Comparison of ENCODE assay signal across 7 cellular contexts in the genomic region with DNA sequence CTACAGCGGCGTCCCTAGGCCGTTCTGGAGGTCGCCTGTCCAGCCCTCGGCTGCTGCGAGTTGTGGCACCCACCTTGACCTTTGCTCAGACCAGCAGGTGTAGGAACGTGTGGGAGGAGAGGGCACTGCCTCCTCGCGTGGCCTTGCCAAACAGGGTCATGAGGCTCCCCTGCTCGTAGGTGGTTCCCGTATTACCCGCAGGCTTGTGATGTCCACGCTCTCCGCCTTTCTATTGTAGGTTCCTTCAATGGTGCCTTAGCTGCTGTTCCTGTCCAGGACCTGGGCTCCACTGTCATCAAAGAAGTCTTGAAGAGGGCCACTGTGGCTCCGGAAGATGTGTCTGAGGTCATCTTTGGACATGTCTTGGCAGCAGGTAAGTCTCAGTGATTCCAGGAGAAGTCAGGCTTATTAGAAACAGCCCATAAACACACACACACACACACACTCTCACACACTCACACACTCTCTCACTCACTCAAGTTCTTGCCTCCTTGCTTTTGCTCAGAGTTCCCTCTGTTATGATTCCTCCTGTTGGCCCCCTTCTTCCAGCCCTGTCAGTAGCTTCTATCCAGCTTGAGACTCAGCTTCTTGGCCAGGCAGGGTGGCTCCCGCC. TPM values are rescaled to one million over a fixed set of nuclear protein-coding genes. Genes with fewer than 3 reads are reported as not detected.
DNase-seq lines count a peak whose midpoint lies in the region; ATAC-seq and TF ChIP-seq lines count a peak whose summit lies in the region.

No MANE protein-coding gene starts in this region.

- H3K27me3 Mint-ChIP-seq in T-cell: no peaks in the 10 kb centered on the region
- H3K27me3 Mint-ChIP-seq in endodermal cell (ENCODE audit: insufficient read depth): no peaks in the 10 kb centered on the region

- peak overlapping the region; percentile 33 for H3K9ac ChIP-seq in endodermal cell (ENCODE audit: extremely low read depth, low read length, poor library complexity, severe bottlenecking)

- peak overlapping the region; percentile 96 to 97 for H3K27ac Mint-ChIP-seq in T-cell
- peak overlapping the region; percentile 96 for H3K27ac Mint-ChIP-seq in endodermal cell

- no peak for TF ChIP-seq CTCF in endodermal cell (conservative IDR thresholded peaks at IDR 0.05)

- H3K4me3 ChIP-seq in endodermal cell (ENCODE audit: low read length) (peak overlapping the region; percentile 82), muscle layer of duodenum (ENCODE audit: low read depth in 1 of 2, low read length in 2 of 2) (peak overlapping the region; percentile 85 to 93)

- peak; percentile 19 for ATAC-seq in GM18502 (IDR thresholded peaks at IDR 0.05; ENCODE audit: poor library complexity, unreplicated experiment)
- peak; percentile 14 for ATAC-seq in HG02759 (IDR thresholded peaks at IDR 0.05; ENCODE audit: unreplicated experiment)
- no peak for ATAC-seq in T-cell (replicated peaks in 1 of 4)

- H3K27me3 ChIP-seq in endodermal cell (ENCODE audit: control insufficient read depth, insufficient read depth, low read length, poor library complexity, severe bottlenecking) (no peaks in the 10 kb centered on the region), muscle layer of duodenum (ENCODE audit: low read depth, low read length) (no peaks in the 10 kb centered on the region)

- H3K4me3 Mint-ChIP-seq in T-cell (peak overlapping the region; percentile 91 to 94 (median 94)), endodermal cell (peak overlapping the region; percentile 87)

- H3K27ac ChIP-seq in endodermal cell (ENCODE audit: low read depth, low read length) (peak overlapping the region; percentile 49), muscle layer of duodenum (ENCODE audit: low read length) (peak overlapping the region; percentile 78)

- no peaks in the 10 kb centered on the region for H3K9me3 ChIP-seq in endodermal cell (ENCODE audit: control insufficient read depth, low read length)
- no peaks in the 10 kb centered on the region for H3K9me3 ChIP-seq in muscle layer of duodenum (ENCODE audit: control insufficient read depth in 1 of 2, low read length in 2 of 2)

- DNase-seq in T-cell (peak in 27 of 34 experiments; percentile 7 to 36 (median 22)), endodermal cell (no peak), SKM-1 (lab: John Stamatoyannopoulos, UW; ENCODE audit: unreplicated experiment) (no peak), NCI-H2081 treated with DMSO at 0.1 percent for 48 hours (lab: John Stamatoyannopoulos, UW) (no peak)

- peaks cover 72% of the 10 kb centered on the region for H3K36me3 ChIP-seq in endodermal cell (ENCODE audit: control insufficient read depth, insufficient read depth, low read length)
- H3K36me3 ChIP-seq in muscle layer of duodenum (ENCODE audit: control insufficient read depth in 1 of 2, insufficient read depth in 2 of 2, low read length in 2 of 2): peaks cover 3 to 20% of the 10 kb centered on the region in 2 donors

- H3K36me3 Mint-ChIP-seq in T-cell (peaks cover 25% of the 10 kb centered on the region), endodermal cell (ENCODE audit: low read depth) (peaks cover 53% of the 10 kb centered on the region)

- WGBS in endodermal cell (ENCODE audit: insufficient coverage in 1 of 2, insufficient read length in 1 of 2), 2 experiments: 52 to 68% methylated on average over 11 to 16 of the region's 16 CpGs

- H3K4me1 Mint-ChIP-seq in T-cell: peaks cover 23 to 31% (median 29%) of the 10 kb centered on the region in 3 donors
- H3K4me1 Mint-ChIP-seq in endodermal cell: peaks cover 21% of the 10 kb centered on the region

- POLR2A ChIA-PET in T-cell (lab: Charles Lee): interaction anchor here in 1 of 2 donors (0.6 to 0.8 kb wide), 3 partner anchors 28 to 44 kb away, joined by 3 to 10 read pairs (median 3); no protein-coding TSS in a partner anchor

- H3K4me1 ChIP-seq in endodermal cell (ENCODE audit: control insufficient read depth, insufficient read depth, low read length) (peaks cover 4% of the 10 kb centered on the region), muscle layer of duodenum (ENCODE audit: control insufficient read depth in 1 of 2, insufficient read depth in 2 of 2, low read length in 2 of 2) (peaks cover 6 to 17% of the 10 kb centered on the region in 2 donors)

- H3K9me3 Mint-ChIP-seq in T-cell (no peaks in the 10 kb centered on the region), endodermal cell (no peaks in the 10 kb centered on the region)

- CTCF ChIA-PET in T-cell (lab: Charles Lee): interaction anchor here (0.7 to 0.9 kb wide), 2 partner anchors 30 to 90 kb away, joined by 3 to 5 read pairs; no protein-coding TSS in a partner anchor

RNA-seq across cellular contexts. Expression of gene ACAT2, which starts 0.9 kb away (rescaled TPM):
- total RNA-seq in T-cell: 10 to 100 TPM; 21.5 to 28.2 (median 27.4) TPM
- total RNA-seq in endodermal cell: 100 to 1,000 TPM; 108 to 147 TPM
- 161 TPM for polyA plus RNA-seq in endodermal cell (2013, experiment 1 of 2)
- polyA plus RNA-seq in endodermal cell (2013, experiment 2 of 2): 165 TPM

RNA-seq across cellular contexts. Expression of gene TCP1, which starts 26.6 kb away (rescaled TPM):
- total RNA-seq in T-cell (100 to 1,000 TPM; 129 to 188 (median 146) TPM), endodermal cell (100 to 1,000 TPM; 241 to 246 TPM)
- polyA plus RNA-seq in endodermal cell (2013, experiment 1 of 2): 234 TPM
- polyA plus RNA-seq in endodermal cell (2013, experiment 2 of 2): 228 TPM

RNA-seq across cellular contexts. Expression of gene MRPL18, which starts 27.5 kb away (rescaled TPM):
- total RNA-seq in T-cell (10 to 100 TPM; 19.8 to 44.4 (median 36.6) TPM), endodermal cell (10 to 100 TPM; 46.7 to 56.9 TPM)
- polyA plus RNA-seq in endodermal cell (2013, experiment 1 of 2): 40.7 TPM
- 40.6 TPM for polyA plus RNA-seq in endodermal cell (2013, experiment 2 of 2)

RNA-seq across cellular contexts. Expression of gene WTAP, which starts 35.5 kb away (rescaled TPM):
- 100 to 1,000 TPM; 119 to 177 (median 126) TPM for total RNA-seq in T-cell
- total RNA-seq in endodermal cell: 100 to 1,000 TPM; 112 to 119 TPM
- 117 TPM for polyA plus RNA-seq in endodermal cell (2013, experiment 1 of 2)
- polyA plus RNA-seq in endodermal cell (2013, experiment 2 of 2): 110 TPM

RNA-seq across cellular contexts. Expression of gene PNLDC1, which starts 37.3 kb away (rescaled TPM):
- total RNA-seq in T-cell: 1 to 10 TPM in 1 of 5 donors, under 1 TPM in 3, not detected in 1; 0.26 to 1.2 (median 0.46) TPM
- not detected for total RNA-seq in endodermal cell
- not detected for polyA plus RNA-seq in endodermal cell (2013, experiment 1 of 2)
- not detected for polyA plus RNA-seq in endodermal cell (2013, experiment 2 of 2)

Comparison
In these comparisons a context has a peak if more than half of its experiments do, and no peak if none do; other contexts are left out.
1. ATAC-seq: peak in GM18502 (single experiment) and HG02759 (single experiment); none in T-cell (0 of 4).
2. DNase-seq: peak in T-cell (27 of 34); none in endodermal cell (single experiment), SKM-1 (single experiment) and NCI-H2081 treated with DMSO at 0.1 percent for 48 hours (single experiment).